ENCODE assay signal across 8 cellular contexts in genomic region chr16:3158014-3158497, GRCh38. TPM values are rescaled to one million over a fixed set of nuclear protein-coding genes. Genes with fewer than 3 reads are reported as not detected.
A peak's percentile ranks its signal among the peaks of the same experiment; 100 is the strongest.
DNase-seq lines count a peak whose midpoint lies in the region; ATAC-seq, FAIRE-seq and TF ChIP-seq lines count a peak whose summit lies in the region.

No MANE protein-coding gene starts in this region.

- 4% methylated on average over 18 of the region's 26 CpGs for WGBS in K562 (ENCODE audit: insufficient coverage, low coverage, missing lambda C conversion rate)
- WGBS in HepG2 (ENCODE audit: low lambda C conversion rate), result 3% methylated on average over 16 of the region's 26 CpGs
- 0 to 1% methylated on average over 24 to 26 of the region's 26 CpGs for WGBS in tibial nerve, 2 donors

- TF ChIP-seq CTCF in K562 (IDR thresholded peaks at IDR 0.05 in 2 of 3, conservative IDR thresholded peaks at IDR 0.05 in 1 of 3; ENCODE audit: insufficient read depth in 2 of 3, low read depth in 1 of 3, low read length in 3 of 3), result no peak
- no peak for TF ChIP-seq CTCF in HepG2 (CRISPR knock-in tag; IDR thresholded peaks at IDR 0.05)
- TF ChIP-seq CTCF in tibial nerve (IDR thresholded peaks at IDR 0.05), result no peak
- no peak for TF ChIP-seq CTCF in GM10248 (IDR thresholded peaks at IDR 0.05; ENCODE audit: control extremely low read depth, extremely low read depth, low read depth, missing control alignments)

- H3K4me1 ChIP-seq in ES-I3 (ENCODE audit: insufficient read depth, low read length), result no peaks in the 10 kb centered on the region
- H3K4me1 ChIP-seq in K562 (replicated peaks in 1 of 2; ENCODE audit: control insufficient read depth in 2 of 2, insufficient read depth in 2 of 2, low read length in 2 of 2), result peaks cover 6 to 48% of the 10 kb centered on the region in 2 experiments; a peak in 4 of 5 replicates
- H3K4me1 ChIP-seq in HepG2 (ENCODE audit: insufficient read depth, low read length), result peaks cover 39% of the 10 kb centered on the region
- H3K4me1 ChIP-seq in tibial nerve, result peaks cover 0 to 21% (median 6%) of the 10 kb centered on the region in 4 donors

- no peak for DNase-seq in K562 (ENCODE audit: extremely low read depth in 1 of 4, low spot score in 3 of 4)
- DNase-seq in HepG2 (ENCODE audit: low spot score), result no peak
- no peak for DNase-seq in tibial nerve (ENCODE audit: low spot score in 2 of 2)
- no peak for DNase-seq in GM10248 (ENCODE audit: extremely low spot score)
- no peak for DNase-seq in HuH-7.5 (ENCODE audit: low spot score)

- H3K4me2 ChIP-seq in K562 (ENCODE audit: insufficient read depth, low read length), result peak overlapping the region; percentile 91
- H3K4me2 ChIP-seq in HepG2 (ENCODE audit: low read depth, low read length), result peak overlapping the region; percentile 94

- peak overlapping the region; percentile 65 for H3K27ac ChIP-seq in K562 (ENCODE audit: extremely low read depth, low read depth, low read length)
- peak overlapping the region; percentile 63 for H3K27ac ChIP-seq in HepG2 (ENCODE audit: extremely low read length, insufficient read depth, low read length)
- H3K27ac ChIP-seq in tibial nerve, result peak overlapping the region; percentile 75 to 93 (median 88)

- H4K20me1 ChIP-seq in K562 (replicated peaks; ENCODE audit: control insufficient read depth, insufficient read depth, low read length) (no peaks in the 10 kb centered on the region), HepG2 (ENCODE audit: insufficient read depth, low read length) (no peaks in the 10 kb centered on the region)

- H3K79me2 ChIP-seq in K562 (ENCODE audit: control insufficient read depth, insufficient read depth, low read length) (no peaks in the 10 kb centered on the region), HepG2 (ENCODE audit: insufficient read depth, low read length) (no peaks in the 10 kb centered on the region)

- TF ChIP-seq POLR2A in K562 (conservative IDR thresholded peaks at IDR 0.05), result no peak
- TF ChIP-seq POLR2A in HepG2 (IDR thresholded peaks at IDR 0.05; ENCODE audit: insufficient read depth in 1 of 2, low read depth in 2 of 2, low read length in 2 of 2), result no peak
- no peak for TF ChIP-seq POLR2A in tibial nerve (IDR thresholded peaks at IDR 0.05)

- ATAC-seq in K562 (peak; percentile 41), HepG2 (peak; percentile 31), GM21576 (IDR thresholded peaks at IDR 0.05; ENCODE audit: unreplicated experiment) (no peak)

- no TSS peak for BruUV-seq in K562 (replicated peaks; lab: Mats Ljungman, UMichigan)
- no TSS peak for BruUV-seq in HepG2 (replicated peaks; lab: Mats Ljungman, UMichigan)

- in situ Hi-C loops in K562 (cut with MboI) (no loop called here), HepG2 (cut with HindIII; ENCODE audit: extremely low pct_ligation_motif_present, low pct_unique_long_range_greater_than_20kb) (no loop called here)

- CTCF ChIA-PET in K562 (lab: Yijun Ruan, JAX; ENCODE audit: low intra/inter-chr PET ratio), result no interaction called here
- CTCF ChIA-PET in HepG2 (lab: Yijun Ruan, JAX; ENCODE audit: low intra/inter-chr PET ratio, low total read pairs), result no interaction called here
- CTCF ChIA-PET in GM10248 (lab: Yijun Ruan, JAX), result interaction anchor here (0.6 to 2.0 kb wide), 5 partner anchors 8 to 127 kb away, joined by 3 to 8 read pairs (median 5); no protein-coding TSS in a partner anchor

- no peak for TF ChIP-seq EP300 in Ishikawa (IDR thresholded peaks at IDR 0.05; ENCODE audit: borderline replicate concordance)
- no peak for TF ChIP-seq EP300 in K562 (IDR thresholded peaks at IDR 0.05; ENCODE audit: low read length)
- no peak for TF ChIP-seq EP300 in HepG2 (IDR thresholded peaks at IDR 0.05; ENCODE audit: low read depth in 2 of 2, low read length in 2 of 2)
- no peak for TF ChIP-seq EP300 in HepG2 (CRISPR knock-in tag; IDR thresholded peaks at IDR 0.05; ENCODE audit: borderline replicate concordance)
- no peak for TF ChIP-seq EP300 in tibial nerve (IDR thresholded peaks at IDR 0.05)

- no peak for FAIRE-seq in K562 (lab: Jason Lieb, UNC)
- FAIRE-seq in HepG2 (lab: Jason Lieb, UNC), result no peak

- H3K4me3 ChIP-seq in K562, result peak overlapping the region; percentile 69
- H3K4me3 ChIP-seq in HepG2 (replicated peaks in 1 of 3; ENCODE audit: insufficient read depth in 1 of 3, low read depth in 2 of 3, low read length in 3 of 3), result peak overlapping the region; percentile 68 to 87 (median 81)
- peak overlapping the region; percentile 68 to 97 (median 87) for H3K4me3 ChIP-seq in tibial nerve

- H3K9ac ChIP-seq in ES-I3 (ENCODE audit: low read depth, low read length) (peak overlapping the region; percentile 49), K562 (ENCODE audit: insufficient read depth in 1 of 2, low read depth in 2 of 2, low read length in 2 of 2) (peak overlapping the region; percentile 68 to 92), HepG2 (ENCODE audit: insufficient read depth, low read depth, low read length) (peak overlapping the region; percentile 78)

- H2AFZ ChIP-seq in K562 (ENCODE audit: low read depth, low read length) (peak overlapping the region; percentile 89), HepG2 (ENCODE audit: low read length) (peak overlapping the region; percentile 37)

- POLR2A ChIA-PET in K562 (lab: Yijun Ruan, JAX), result interaction anchor here (0.6 to 1.5 kb wide), 13 partner anchors 8 to 131 kb away, joined by 3 to 8 read pairs (median 4); partner anchors contain the start of gene ZNF213
- POLR2A ChIA-PET in HepG2 (lab: Yijun Ruan, JAX), result interaction anchor here (0.9 to 5.1 kb wide), 19 partner anchors 8 to 243 kb away, joined by 3 to 51 read pairs (median 5); partner anchors contain the start of genes OR1F1, TNFRSF12A, ZNF174 and ZNF213
- POLR2A ChIA-PET in GM10248 (lab: Yijun Ruan, JAX), result interaction anchor here (0.6 to 0.9 kb wide), 3 partner anchors 23 to 1112 kb away, joined by 3 to 7 read pairs (median 4); partner anchors contain the start of gene ZNF213

- H3K9me3 ChIP-seq in ES-I3 (ENCODE audit: control insufficient read depth, insufficient read depth, low read length), result no peaks in the 10 kb centered on the region
- H3K9me3 ChIP-seq in K562 (replicated peaks; ENCODE audit: control insufficient read depth, insufficient read depth, low read depth, low read length), result no peaks in the 10 kb centered on the region
- no peaks in the 10 kb centered on the region for H3K9me3 ChIP-seq in HepG2 (ENCODE audit: low read length)
- H3K9me3 ChIP-seq in tibial nerve, result peaks cover 0 to 15% (median 0%) of the 10 kb centered on the region in 4 donors

- H3K27me3 ChIP-seq in K562 (ENCODE audit: control insufficient read depth in 2 of 2, insufficient read depth in 2 of 2, low read length in 2 of 2) (no peaks in the 10 kb centered on the region), HepG2 (ENCODE audit: control insufficient read depth in 1 of 2, insufficient read depth in 2 of 2, low read length in 2 of 2) (no peaks in the 10 kb centered on the region; a peak in 1 of 5 replicates), tibial nerve (no peaks in the 10 kb centered on the region)

- intact Hi-C loops in K562 (cut with micrococcal nuclease) (loop anchor here (10.0 kb wide), 1 partner anchor 107 kb away; no protein-coding TSS in a partner anchor), HepG2 (cut with micrococcal nuclease; ENCODE audit: unreplicated experiment) (no loop called here)

- H3K9me1 ChIP-seq in K562 (ENCODE audit: control insufficient read depth, insufficient read depth, low read length), result no peaks in the 10 kb centered on the region

- no peak for TF ChIP-seq RAD21 in Ishikawa (IDR thresholded peaks at IDR 0.05; ENCODE audit: low read depth)
- TF ChIP-seq RAD21 in K562 (CRISPR knock-in tag; conservative IDR thresholded peaks at IDR 0.05 in 1 of 2, IDR thresholded peaks at IDR 0.05 in 1 of 2), result no peak
- TF ChIP-seq RAD21 in HepG2 (CRISPR knock-in tag; IDR thresholded peaks at IDR 0.05), result no peak

- no peaks in the 10 kb centered on the region for H3K36me3 ChIP-seq in ES-I3 (ENCODE audit: insufficient read depth, low read length)
- H3K36me3 ChIP-seq in K562 (ENCODE audit: control insufficient read depth, insufficient read depth, low read length), result no peaks in the 10 kb centered on the region
- H3K36me3 ChIP-seq in HepG2 (replicated peaks in 1 of 2; ENCODE audit: control insufficient read depth in 1 of 2, insufficient read depth in 2 of 2, low read length in 2 of 2), result no peaks in the 10 kb centered on the region
- no peaks in the 10 kb centered on the region for H3K36me3 ChIP-seq in tibial nerve

RNA-seq across cellular contexts. Expression of gene ZNF213, which starts 23.2 kb away (rescaled TPM):
- total RNA-seq in K562 (2011; cell fraction: chromatin; rRNA removed; ENCODE audit: low replicate concordance), result 3.3 and 8.4 TPM in 2 replicates
- total RNA-seq in K562 (2011; cell fraction: nucleolus; rRNA removed), result 6.6 and 7.7 TPM in 2 replicates
- 4.5 and 4.7 TPM in 2 replicates for total RNA-seq in K562 (2011; cell fraction: nucleoplasm; rRNA removed)
- total RNA-seq in K562 (2014; rRNA removed) (2.7 and 3.2 TPM in 2 replicates), K562 (2014; rRNA removed; fragmentation: Illumina TruSeq; extraction: Trizol) (0.61 and 0.84 TPM in 2 replicates), K562 (2015; rRNA removed; fragmentation: Illumina TruSeq; extraction: Trizol) (1.8 and 2.1 TPM in 2 replicates), K562 (2021) (9.3 and 10.0 TPM in 2 replicates), HepG2 (2016; rRNA removed; fragmentation: Illumina TruSeq; extraction: Trizol) (0.97 and 1.2 TPM in 2 replicates), tibial nerve (10 to 100 TPM in 1 of 4 donors, 1 to 10 TPM in 3; 7.7 to 17.1 (median 8.9) TPM)
- polyA plus RNA-seq in K562 (2011; rRNA removed) (0.74 and 1.2 TPM in 2 replicates), K562 (2014; fragmentation: Illumina TruSeq; extraction: Trizol) (1.8 and 5.0 TPM in 2 replicates), K562 (2014; fragmentation: Nextera tagmentation; extraction: Ambion mirVana) (under 1 TPM; 0.49 to 0.62 TPM), K562 (2014; rRNA removed) (3.1 and 3.2 TPM in 2 replicates), HepG2 (2011; rRNA removed) (0.59 and 0.77 TPM in 2 replicates)
- polyA plus RNA-seq in K562 (2011; cell fraction: cytosol; rRNA removed), result 0.93 and 2.0 TPM in 2 replicates
- 3.5 and 6.9 TPM in 2 replicates for polyA plus RNA-seq in K562 (2011; cell fraction: nucleus; rRNA removed)
- polyA plus RNA-seq in K562 (2012), result 6.1 and 13.6 TPM in 2 replicates
- polyA minus RNA-seq in K562 (2011; rRNA and poly(A)+ RNA removed), result 0.88 and 0.99 TPM in 2 replicates
- polyA minus RNA-seq in K562 (2011; cell fraction: cytosol; rRNA and poly(A)+ RNA removed), result 3.6 and 7.0 TPM in 2 replicates
- polyA minus RNA-seq in K562 (2011; cell fraction: nucleus; rRNA and poly(A)+ RNA removed), result 3.0 and 3.4 TPM in 2 replicates
- total RNA-seq in HepG2 (2016; cell fraction: cytosol; rRNA removed; fragmentation: Illumina TruSeq; extraction: Trizol; ENCODE audit: low read depth), result 0.51 and 0.71 TPM in 2 replicates
- 0.78 and 0.92 TPM in 2 replicates for total RNA-seq in HepG2 (2016; cell fraction: insoluble cytoplasmic fraction; rRNA removed; fragmentation: Illumina TruSeq; extraction: Trizol)
- 1.7 and 2.6 TPM in 2 replicates for total RNA-seq in HepG2 (2016; cell fraction: membrane; rRNA removed; fragmentation: Illumina TruSeq; extraction: Trizol)
- 0.78 and 1.0 TPM in 2 replicates for total RNA-seq in HepG2 (2016; cell fraction: nucleus; rRNA removed; fragmentation: Illumina TruSeq; extraction: Trizol)
- 0.38 and 0.42 TPM in 2 replicates for polyA plus RNA-seq in HepG2 (2011; cell fraction: cytosol; rRNA removed)
- polyA plus RNA-seq in HepG2 (2011; cell fraction: nucleus; rRNA removed), result 1.5 and 1.7 TPM in 2 replicates
- 2.8 and 3.3 TPM in 2 replicates for polyA plus RNA-seq in HepG2 (2012)
- polyA plus RNA-seq in HepG2 (2016; cell fraction: cytosol; fragmentation: Illumina TruSeq; extraction: Trizol; ENCODE audit: low read depth), result 1.4 and 1.9 TPM in 2 replicates
- polyA plus RNA-seq in HepG2 (2016; cell fraction: insoluble cytoplasmic fraction; fragmentation: Illumina TruSeq; extraction: Trizol; ENCODE audit: low read depth), result 2.2 and 3.9 TPM in 2 replicates
- 3.0 and 3.5 TPM in 2 replicates for polyA plus RNA-seq in HepG2 (2016; cell fraction: membrane; fragmentation: Illumina TruSeq; extraction: Trizol; ENCODE audit: low read depth)
- 2.6 and 3.8 TPM in 2 replicates for polyA plus RNA-seq in HepG2 (2016; cell fraction: nucleus; fragmentation: Illumina TruSeq; extraction: Trizol; ENCODE audit: insufficient read depth, low read depth)
- 1.5 and 2.3 TPM in 2 replicates for polyA minus RNA-seq in HepG2 (2011; rRNA and poly(A)+ RNA removed; ENCODE audit: low replicate concordance)
- 2.1 and 2.5 TPM in 2 replicates for polyA minus RNA-seq in HepG2 (2011; cell fraction: cytosol; rRNA and poly(A)+ RNA removed)
- 0.26 and 0.50 TPM in 2 replicates for polyA minus RNA-seq in HepG2 (2011; cell fraction: nucleus; rRNA and poly(A)+ RNA removed)

RNA-seq across cellular contexts. Expression of gene OR1F1, which starts 29.9 kb away (rescaled TPM):
- 0.81 and 1.4 TPM in 2 replicates for total RNA-seq in K562 (2011; cell fraction: chromatin; rRNA removed; ENCODE audit: low replicate concordance)
- total RNA-seq in K562 (2011; cell fraction: nucleolus; rRNA removed), result 1.3 and 1.8 TPM in 2 replicates
- 0.73 and 2.6 TPM in 2 replicates for total RNA-seq in K562 (2011; cell fraction: nucleoplasm; rRNA removed)
- 0.45 TPM in 1 of 2 replicates, not detected in the other for total RNA-seq in K562 (2014; rRNA removed)
- total RNA-seq in K562 (2014; rRNA removed; fragmentation: Illumina TruSeq; extraction: Trizol), result 0.15 and 0.54 TPM in 2 replicates
- total RNA-seq in K562 (2015; rRNA removed; fragmentation: Illumina TruSeq; extraction: Trizol), result 0.23 TPM in 1 of 2 replicates, not detected in the other
- 0.22 TPM in 1 of 2 replicates, not detected in the other for total RNA-seq in K562 (2021)
- polyA plus RNA-seq in K562 (2011; rRNA removed), result 0.46 TPM in 2 replicates
- polyA plus RNA-seq in K562 (2011; cell fraction: cytosol; rRNA removed), result 1.1 and 1.3 TPM in 2 replicates
- 0.57 and 1.0 TPM in 2 replicates for polyA plus RNA-seq in K562 (2011; cell fraction: nucleus; rRNA removed)
- 0.08 and 0.11 TPM in 2 replicates for polyA plus RNA-seq in K562 (2012)
- polyA plus RNA-seq in K562 (2014; fragmentation: Illumina TruSeq; extraction: Trizol), result 0.30 and 0.61 TPM in 2 replicates
- polyA plus RNA-seq in K562 (2014; fragmentation: Nextera tagmentation; extraction: Ambion mirVana), result not detected
- 0.12 and 0.25 TPM in 2 replicates for polyA plus RNA-seq in K562 (2014; rRNA removed)
- 0.84 and 2.9 TPM in 2 replicates for polyA minus RNA-seq in K562 (2011; rRNA and poly(A)+ RNA removed)
- polyA minus RNA-seq in K562 (2011; cell fraction: cytosol; rRNA and poly(A)+ RNA removed), result 2.0 TPM in 1 of 2 replicates, not detected in the other
- polyA minus RNA-seq in K562 (2011; cell fraction: nucleus; rRNA and poly(A)+ RNA removed), result 0.44 TPM in 1 of 2 replicates, not detected in the other
- total RNA-seq in HepG2 (2016; rRNA removed; fragmentation: Illumina TruSeq; extraction: Trizol), result not detected in 2 replicates
- total RNA-seq in HepG2 (2016; cell fraction: cytosol; rRNA removed; fragmentation: Illumina TruSeq; extraction: Trizol; ENCODE audit: low read depth), result not detected in 2 replicates
- 0.15 TPM in 1 of 2 replicates, not detected in the other for total RNA-seq in HepG2 (2016; cell fraction: insoluble cytoplasmic fraction; rRNA removed; fragmentation: Illumina TruSeq; extraction: Trizol)
- total RNA-seq in HepG2 (2016; cell fraction: membrane; rRNA removed; fragmentation: Illumina TruSeq; extraction: Trizol), result not detected in 2 replicates
- not detected in 2 replicates for total RNA-seq in HepG2 (2016; cell fraction: nucleus; rRNA removed; fragmentation: Illumina TruSeq; extraction: Trizol)
- polyA plus RNA-seq in HepG2 (2011; rRNA removed), result 0.90 and 0.97 TPM in 2 replicates
- polyA plus RNA-seq in HepG2 (2011; cell fraction: cytosol; rRNA removed), result 0.94 and 1.1 TPM in 2 replicates
- 0.88 and 1.3 TPM in 2 replicates for polyA plus RNA-seq in HepG2 (2011; cell fraction: nucleus; rRNA removed)
- 0.25 and 0.40 TPM in 2 replicates for polyA plus RNA-seq in HepG2 (2012)
- polyA plus RNA-seq in HepG2 (2016; cell fraction: cytosol; fragmentation: Illumina TruSeq; extraction: Trizol; ENCODE audit: low read depth), result not detected in 2 replicates
- not detected in 2 replicates for polyA plus RNA-seq in HepG2 (2016; cell fraction: insoluble cytoplasmic fraction; fragmentation: Illumina TruSeq; extraction: Trizol; ENCODE audit: low read depth)
- not detected in 2 replicates for polyA plus RNA-seq in HepG2 (2016; cell fraction: membrane; fragmentation: Illumina TruSeq; extraction: Trizol; ENCODE audit: low read depth)
- polyA plus RNA-seq in HepG2 (2016; cell fraction: nucleus; fragmentation: Illumina TruSeq; extraction: Trizol; ENCODE audit: insufficient read depth, low read depth), result 0.53 TPM in 1 of 2 replicates, not detected in the other
- 4.7 and 5.0 TPM in 2 replicates for polyA minus RNA-seq in HepG2 (2011; rRNA and poly(A)+ RNA removed; ENCODE audit: low replicate concordance)
- polyA minus RNA-seq in HepG2 (2011; cell fraction: cytosol; rRNA and poly(A)+ RNA removed), result 0.69 TPM in 1 of 2 replicates, not detected in the other
- 0.64 TPM in 1 of 2 replicates, not detected in the other for polyA minus RNA-seq in HepG2 (2011; cell fraction: nucleus; rRNA and poly(A)+ RNA removed)
- total RNA-seq in tibial nerve, result not detected

RNA-seq across cellular contexts. Expression of gene ZNF205, which starts 45.7 kb away (rescaled TPM):
- total RNA-seq in K562 (2011; cell fraction: chromatin; rRNA removed; ENCODE audit: low replicate concordance), result 3.9 and 8.4 TPM in 2 replicates
- total RNA-seq in K562 (2011; cell fraction: nucleolus; rRNA removed), result 8.7 and 9.3 TPM in 2 replicates
- 3.0 and 3.1 TPM in 2 replicates for total RNA-seq in K562 (2011; cell fraction: nucleoplasm; rRNA removed)
- 11.8 and 14.2 TPM in 2 replicates for total RNA-seq in K562 (2014; rRNA removed)
- 1.9 and 2.4 TPM in 2 replicates for total RNA-seq in K562 (2014; rRNA removed; fragmentation: Illumina TruSeq; extraction: Trizol)
- 5.1 and 5.4 TPM in 2 replicates for total RNA-seq in K562 (2015; rRNA removed; fragmentation: Illumina TruSeq; extraction: Trizol)
- total RNA-seq in K562 (2021), result 9.4 and 10.1 TPM in 2 replicates
- 3.6 and 4.7 TPM in 2 replicates for polyA plus RNA-seq in K562 (2011; rRNA removed)
- polyA plus RNA-seq in K562 (2011; cell fraction: cytosol; rRNA removed), result 6.0 and 16.0 TPM in 2 replicates
- polyA plus RNA-seq in K562 (2011; cell fraction: nucleus; rRNA removed), result 6.6 and 12.0 TPM in 2 replicates
- polyA plus RNA-seq in K562 (2012), result 6.3 and 12.0 TPM in 2 replicates
- polyA plus RNA-seq in K562 (2014; fragmentation: Illumina TruSeq; extraction: Trizol), result 3.3 and 5.0 TPM in 2 replicates
- not detected for polyA plus RNA-seq in K562 (2014; fragmentation: Nextera tagmentation; extraction: Ambion mirVana)
- polyA plus RNA-seq in K562 (2014; rRNA removed), result 8.3 and 8.7 TPM in 2 replicates
- polyA minus RNA-seq in K562 (2011; rRNA and poly(A)+ RNA removed), result 0.81 and 2.0 TPM in 2 replicates
- polyA minus RNA-seq in K562 (2011; cell fraction: cytosol; rRNA and poly(A)+ RNA removed), result 4.6 and 6.7 TPM in 2 replicates
- 1.9 and 2.6 TPM in 2 replicates for polyA minus RNA-seq in K562 (2011; cell fraction: nucleus; rRNA and poly(A)+ RNA removed)
- 6.7 and 10.2 TPM in 2 replicates for total RNA-seq in HepG2 (2016; rRNA removed; fragmentation: Illumina TruSeq; extraction: Trizol)
- total RNA-seq in HepG2 (2016; cell fraction: cytosol; rRNA removed; fragmentation: Illumina TruSeq; extraction: Trizol; ENCODE audit: low read depth), result 5.8 and 5.9 TPM in 2 replicates
- 6.7 and 10.6 TPM in 2 replicates for total RNA-seq in HepG2 (2016; cell fraction: insoluble cytoplasmic fraction; rRNA removed; fragmentation: Illumina TruSeq; extraction: Trizol)
- 12.3 and 12.5 TPM in 2 replicates for total RNA-seq in HepG2 (2016; cell fraction: membrane; rRNA removed; fragmentation: Illumina TruSeq; extraction: Trizol)
- total RNA-seq in HepG2 (2016; cell fraction: nucleus; rRNA removed; fragmentation: Illumina TruSeq; extraction: Trizol), result 5.2 and 5.8 TPM in 2 replicates
- polyA plus RNA-seq in HepG2 (2011; rRNA removed), result 5.8 and 6.5 TPM in 2 replicates
- 5.0 and 9.9 TPM in 2 replicates for polyA plus RNA-seq in HepG2 (2011; cell fraction: cytosol; rRNA removed)
- polyA plus RNA-seq in HepG2 (2011; cell fraction: nucleus; rRNA removed), result 22.3 and 26.1 TPM in 2 replicates
- 4.5 and 5.5 TPM in 2 replicates for polyA plus RNA-seq in HepG2 (2012)
- 6.1 and 6.3 TPM in 2 replicates for polyA plus RNA-seq in HepG2 (2016; cell fraction: cytosol; fragmentation: Illumina TruSeq; extraction: Trizol; ENCODE audit: low read depth)
- polyA plus RNA-seq in HepG2 (2016; cell fraction: insoluble cytoplasmic fraction; fragmentation: Illumina TruSeq; extraction: Trizol; ENCODE audit: low read depth), result 7.6 and 8.3 TPM in 2 replicates
- 8.5 and 10.4 TPM in 2 replicates for polyA plus RNA-seq in HepG2 (2016; cell fraction: membrane; fragmentation: Illumina TruSeq; extraction: Trizol; ENCODE audit: low read depth)
- polyA plus RNA-seq in HepG2 (2016; cell fraction: nucleus; fragmentation: Illumina TruSeq; extraction: Trizol; ENCODE audit: insufficient read depth, low read depth), result 13.2 and 13.4 TPM in 2 replicates
- polyA minus RNA-seq in HepG2 (2011; rRNA and poly(A)+ RNA removed; ENCODE audit: low replicate concordance), result 4.4 and 7.4 TPM in 2 replicates
- 2.8 and 3.6 TPM in 2 replicates for polyA minus RNA-seq in HepG2 (2011; cell fraction: cytosol; rRNA and poly(A)+ RNA removed)
- polyA minus RNA-seq in HepG2 (2011; cell fraction: nucleus; rRNA and poly(A)+ RNA removed), result 1.4 and 2.7 TPM in 2 replicates
- 10 to 100 TPM; 19.4 to 29.2 (median 21.5) TPM for total RNA-seq in tibial nerve

RNA-seq across cellular contexts. Expression of gene ZSCAN10, which starts 59.0 kb away (rescaled TPM):
- total RNA-seq in K562 (2011; cell fraction: chromatin; rRNA removed; ENCODE audit: low replicate concordance), result not detected in 2 replicates
- total RNA-seq in K562 (2011; cell fraction: nucleolus; rRNA removed), result 0.17 TPM in 1 of 2 replicates, not detected in the other
- total RNA-seq in K562 (2011; cell fraction: nucleoplasm; rRNA removed), result 0.37 TPM in 1 of 2 replicates, not detected in the other
- total RNA-seq in K562 (2014; rRNA removed), result not detected in 2 replicates
- total RNA-seq in K562 (2014; rRNA removed; fragmentation: Illumina TruSeq; extraction: Trizol), result not detected in 2 replicates
- total RNA-seq in K562 (2015; rRNA removed; fragmentation: Illumina TruSeq; extraction: Trizol), result not detected in 2 replicates
- 0.16 and 0.22 TPM in 2 replicates for total RNA-seq in K562 (2021)
- polyA plus RNA-seq in K562 (2011; rRNA removed), result not detected in 2 replicates
- polyA plus RNA-seq in K562 (2011; cell fraction: cytosol; rRNA removed), result 0.03 TPM in 1 of 2 replicates, not detected in the other
- polyA plus RNA-seq in K562 (2011; cell fraction: nucleus; rRNA removed), result 0.10 TPM in 1 of 2 replicates, not detected in the other
- polyA plus RNA-seq in K562 (2012), result 0.14 TPM in 1 of 2 replicates, not detected in the other
- polyA plus RNA-seq in K562 (2014; fragmentation: Illumina TruSeq; extraction: Trizol), result not detected in 2 replicates
- polyA plus RNA-seq in K562 (2014; fragmentation: Nextera tagmentation; extraction: Ambion mirVana), result not detected
- not detected in 2 replicates for polyA plus RNA-seq in K562 (2014; rRNA removed)
- polyA minus RNA-seq in K562 (2011; rRNA and poly(A)+ RNA removed), result not detected in 2 replicates
- polyA minus RNA-seq in K562 (2011; cell fraction: cytosol; rRNA and poly(A)+ RNA removed), result not detected in 2 replicates
- polyA minus RNA-seq in K562 (2011; cell fraction: nucleus; rRNA and poly(A)+ RNA removed), result not detected in 2 replicates
- total RNA-seq in HepG2 (2016; rRNA removed; fragmentation: Illumina TruSeq; extraction: Trizol), result not detected in 2 replicates
- total RNA-seq in HepG2 (2016; cell fraction: cytosol; rRNA removed; fragmentation: Illumina TruSeq; extraction: Trizol; ENCODE audit: low read depth), result not detected in 2 replicates
- total RNA-seq in HepG2 (2016; cell fraction: insoluble cytoplasmic fraction; rRNA removed; fragmentation: Illumina TruSeq; extraction: Trizol), result 0.06 TPM in 1 of 2 replicates, not detected in the other
- not detected in 2 replicates for total RNA-seq in HepG2 (2016; cell fraction: membrane; rRNA removed; fragmentation: Illumina TruSeq; extraction: Trizol)
- total RNA-seq in HepG2 (2016; cell fraction: nucleus; rRNA removed; fragmentation: Illumina TruSeq; extraction: Trizol), result 0.16 TPM in 1 of 2 replicates, not detected in the other
- not detected in 2 replicates for polyA plus RNA-seq in HepG2 (2011; rRNA removed)
- 0.04 TPM in 1 of 2 replicates, not detected in the other for polyA plus RNA-seq in HepG2 (2011; cell fraction: cytosol; rRNA removed)
- 0.31 and 0.82 TPM in 2 replicates for polyA plus RNA-seq in HepG2 (2011; cell fraction: nucleus; rRNA removed)
- polyA plus RNA-seq in HepG2 (2012), result 0.11 and 0.17 TPM in 2 replicates
- not detected in 2 replicates for polyA plus RNA-seq in HepG2 (2016; cell fraction: cytosol; fragmentation: Illumina TruSeq; extraction: Trizol; ENCODE audit: low read depth)
- polyA plus RNA-seq in HepG2 (2016; cell fraction: insoluble cytoplasmic fraction; fragmentation: Illumina TruSeq; extraction: Trizol; ENCODE audit: low read depth), result 0.16 TPM in 1 of 2 replicates, not detected in the other
- not detected in 2 replicates for polyA plus RNA-seq in HepG2 (2016; cell fraction: membrane; fragmentation: Illumina TruSeq; extraction: Trizol; ENCODE audit: low read depth)
- not detected in 2 replicates for polyA plus RNA-seq in HepG2 (2016; cell fraction: nucleus; fragmentation: Illumina TruSeq; extraction: Trizol; ENCODE audit: insufficient read depth, low read depth)
- not detected in 2 replicates for polyA minus RNA-seq in HepG2 (2011; rRNA and poly(A)+ RNA removed; ENCODE audit: low replicate concordance)
- not detected in 2 replicates for polyA minus RNA-seq in HepG2 (2011; cell fraction: cytosol; rRNA and poly(A)+ RNA removed)
- not detected in 2 replicates for polyA minus RNA-seq in HepG2 (2011; cell fraction: nucleus; rRNA and poly(A)+ RNA removed)
- not detected for total RNA-seq in tibial nerve
